32 cellular contexts compared by ENCODE assay signal in the genomic region with DNA sequence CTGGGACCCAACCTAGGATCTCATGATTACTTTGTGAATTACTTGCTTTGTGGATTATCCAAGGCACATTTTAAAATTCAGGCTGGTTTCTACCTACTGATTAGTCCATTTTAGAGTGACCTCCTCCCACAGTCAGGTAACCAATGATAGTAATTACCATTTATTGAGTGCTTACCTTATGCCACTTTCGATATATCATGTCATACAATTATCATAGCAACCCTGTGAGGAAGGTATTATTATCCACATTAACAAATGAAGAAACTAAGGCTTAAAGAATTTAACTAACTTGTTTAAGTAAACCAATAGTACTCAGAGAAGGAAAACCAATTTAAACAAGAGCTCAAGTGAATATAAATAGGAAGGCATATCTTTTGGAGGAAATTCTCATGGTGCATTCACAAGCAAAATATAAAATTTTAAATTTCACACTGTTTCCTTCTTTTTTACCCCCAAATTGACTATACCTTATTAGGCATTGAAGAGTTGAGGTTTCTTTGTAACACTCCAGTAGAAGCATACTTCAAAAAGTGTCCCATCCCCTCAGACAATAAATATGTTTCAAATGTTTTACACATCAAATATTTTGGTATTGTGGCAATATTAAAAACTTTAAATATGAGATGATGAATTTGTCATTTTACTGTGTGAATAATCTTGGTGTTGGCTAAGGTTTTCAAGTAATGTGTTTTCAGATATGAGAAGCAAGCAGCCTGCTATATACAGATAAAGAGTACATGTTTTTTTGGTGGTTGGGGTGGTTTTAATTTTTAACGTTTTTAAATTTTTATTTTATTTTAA. TPM values are rescaled to one million over a fixed set of nuclear protein-coding genes. Genes with fewer than 3 reads are reported as not detected.
"Had no signal": no experiment of that assay in that cellular context is flagged by ENCODE, and none has a peak within 500 bp of the region (broad histone marks: within the 10 kb centered on the region; RNA-seq: fewer than 3 reads in every experiment).

No MANE protein-coding gene starts in this region.

- H3K9me3 Mint-ChIP-seq: activated CD4-positive, alpha-beta memory T cell treated with anti-CD3 and anti-CD28 coated beads for 36 hours; activated CD4-positive, alpha-beta T cell treated with anti-CD3 and anti-CD28 coated beads, Interleukin-2, amount 10 ng/mL, durations not matched to agents 24 days and 14 days; activated T-cell treated with anti-CD3 and anti-CD28 coated beads, Interleukin-2, amount 50 U/mL, for 24 hours; effector memory CD8-positive, alpha-beta T cell; immature natural killer cell; naive thymus-derived CD4-positive, alpha-beta T cell; T-helper 1 cell treated with Interleukin-12 subunit alpha and Interleukin-12 subunit beta and Interleukin-4 antibody, amounts not matched to agents 30 μg/mL and 1 μg/mL, for 36 hours; type B pancreatic cell had no signal

- H3K4me1 Mint-ChIP-seq: immature natural killer cell had no signal

- DNase-seq: activated CD4-positive, alpha-beta memory T cell treated with anti-CD3 and anti-CD28 coated beads for 36 hours; activated CD4-positive, alpha-beta T cell treated with anti-CD3 and anti-CD28 coated beads, Interleukin-2, amount 10 ng/mL, durations not matched to agents 24 days and 14 days; activated CD4-positive, CD25-positive, alpha-beta regulatory T cell treated with anti-CD3 and anti-CD28 coated beads, Interleukin-2, amount 50 U/mL, for 72 hours; activated CD8-positive, alpha-beta memory T cell treated with anti-CD3 and anti-CD28 coated beads, Interleukin-2, amount 50 U/mL, for 48 hours; activated gamma-delta T cell; activated naive CD4-positive, alpha-beta T cell treated with anti-CD3 and anti-CD28 coated beads, Interleukin-2, amount 50 U/mL, for 16 hours; activated T-cell treated with anti-CD3 and anti-CD28 coated beads, Interleukin-2, amount 50 U/mL, for 24 hours; amniotic stem cell; brain microvascular endothelial cell; effector memory CD8-positive, alpha-beta T cell; heart left ventricle; hypothalamus; immature natural killer cell; midbrain; naive thymus-derived CD4-positive, alpha-beta T cell; right cardiac atrium; stimulated activated CD4-positive, alpha-beta T cell treated with anti-CD3 and anti-CD28 coated beads, Interleukin-2, amount 100 ng/mL, for 48 hours; stimulated activated naive CD4-positive, alpha-beta T cell treated with Interleukin-2 at 50 U/mL for 16 hours; T-helper 9 cell; uterus had no signal

- H3K27ac Mint-ChIP-seq: activated CD4-positive, alpha-beta memory T cell treated with anti-CD3 and anti-CD28 coated beads for 36 hours; activated CD4-positive, alpha-beta T cell treated with anti-CD3 and anti-CD28 coated beads, Interleukin-2, amount 10 ng/mL, durations not matched to agents 24 days and 14 days; activated T-cell treated with anti-CD3 and anti-CD28 coated beads, Interleukin-2, amount 50 U/mL, for 24 hours; effector memory CD8-positive, alpha-beta T cell; immature natural killer cell; naive thymus-derived CD4-positive, alpha-beta T cell; T-helper 1 cell treated with Interleukin-12 subunit alpha and Interleukin-12 subunit beta and Interleukin-4 antibody, amounts not matched to agents 30 μg/mL and 1 μg/mL, for 36 hours; type B pancreatic cell had no signal

- H3K36me3 ChIP-seq: brain microvascular endothelial cell, heart left ventricle, thoracic aorta, uterus had no signal

- FAIRE-seq: astrocyte had no signal

- H3K27me3 ChIP-seq: brain microvascular endothelial cell, heart left ventricle, uterus had no signal

- H3K36me3 Mint-ChIP-seq: activated CD4-positive, alpha-beta memory T cell treated with anti-CD3 and anti-CD28 coated beads for 36 hours; immature natural killer cell; type B pancreatic cell had no signal

- H3K4me1 ChIP-seq: uterus had no signal

- H3K27ac ChIP-seq: brain microvascular endothelial cell, coronary artery, heart left ventricle, thoracic aorta, uterus had no signal

- H3K9me3 ChIP-seq: heart left ventricle, thoracic aorta, uterus had no signal

- H3K27me3 Mint-ChIP-seq: activated CD4-positive, alpha-beta memory T cell treated with anti-CD3 and anti-CD28 coated beads for 36 hours; activated T-cell treated with anti-CD3 and anti-CD28 coated beads, Interleukin-2, amount 50 U/mL, for 24 hours; effector memory CD8-positive, alpha-beta T cell had no signal

- H3K4me3 Mint-ChIP-seq: activated CD4-positive, alpha-beta memory T cell treated with anti-CD3 and anti-CD28 coated beads for 36 hours; activated CD4-positive, alpha-beta T cell treated with anti-CD3 and anti-CD28 coated beads, Interleukin-2, amount 10 ng/mL, durations not matched to agents 24 days and 14 days; activated T-cell treated with anti-CD3 and anti-CD28 coated beads, Interleukin-2, amount 50 U/mL, for 24 hours; effector memory CD8-positive, alpha-beta T cell; immature natural killer cell; naive thymus-derived CD4-positive, alpha-beta T cell; T-helper 1 cell treated with Interleukin-12 subunit alpha and Interleukin-12 subunit beta and Interleukin-4 antibody, amounts not matched to agents 30 μg/mL and 1 μg/mL, for 36 hours; type B pancreatic cell had no signal

- H3K4me3 ChIP-seq: coronary artery, heart left ventricle, thoracic aorta, uterus had no signal

RNA-seq across cellular contexts. Expression of gene DLX1, which starts 36.9 kb away (rescaled TPM):
- total RNA-seq: activated CD4-positive, alpha-beta memory T cell treated with anti-CD3 and anti-CD28 coated beads for 36 hours; activated CD4-positive, alpha-beta T cell treated with anti-CD3 and anti-CD28 coated beads, Interleukin-2, amount 10 ng/mL, durations not matched to agents 24 days and 14 days; cardiac septum; cerebellum; fibroblast of lung; fibroblast of villous mesenchyme; naive thymus-derived CD4-positive, alpha-beta T cell; skeletal muscle tissue had no signal
- polyA plus RNA-seq: immature natural killer cell; naive thymus-derived CD4-positive, alpha-beta T cell had no signal

RNA-seq across cellular contexts. Expression of gene DLX2, which starts 54.3 kb away (rescaled TPM):
- total RNA-seq: activated CD4-positive, alpha-beta memory T cell treated with anti-CD3 and anti-CD28 coated beads for 36 hours; cardiac septum; cerebellum; fibroblast of lung; heart left ventricle; omental fat pad; right cardiac atrium; skeletal muscle tissue; uterus had no signal
- polyA plus RNA-seq: esophagus; fibroblast of lung; heart left ventricle; naive thymus-derived CD4-positive, alpha-beta T cell; right cardiac atrium had no signal
